ENCODE assay signal across 23 cellular contexts in genomic region chr15:58842713-58843396, GRCh38.
"Had no signal": no experiment of that assay in that cellular context is flagged by ENCODE, and none has a peak within 500 bp of the region (broad histone marks: within the 10 kb centered on the region; RNA-seq: fewer than 3 reads in every experiment).

No MANE protein-coding gene starts in this region.

- H3K9ac ChIP-seq: parathyroid adenoma had no signal

- H3K9me3 ChIP-seq: gastrocnemius medialis, heart left ventricle, thoracic aorta, upper lobe of left lung had no signal

- H3K4me1 ChIP-seq: gastrocnemius medialis, heart left ventricle, parathyroid adenoma, upper lobe of left lung had no signal

- H3K27ac ChIP-seq: gastrocnemius medialis, heart left ventricle, parathyroid adenoma, thoracic aorta, upper lobe of left lung, WERI-Rb-1 had no signal

- H3K79me2 ChIP-seq: parathyroid adenoma had no signal

- ATAC-seq: activated T-helper 17 cell treated with anti-CD3 and anti-CD28 coated beads, Interleukin-2, amount 50 U/mL, for 72 hours; esophagus mucosa; gastrocnemius medialis; heart left ventricle; left lobe of liver; sciatic nerve; stimulated activated memory B cell treated with anti-CD40 and anti-IgM and Interleukin-4, amounts not matched to agents 10 μg/mL and 1 μg/mL and 100 μg/mL, for 72 hours had no signal

- H3K9me3 Mint-ChIP-seq: activated naive CD8-positive, alpha-beta T cell treated with anti-CD3 and anti-CD28 coated beads for 36 hours; activated T-helper 17 cell treated with anti-CD3 and anti-CD28 coated beads, Interleukin-2, amount 50 U/mL, for 72 hours; nephron; stimulated activated memory B cell treated with anti-CD40 and anti-IgM and Interleukin-4, amounts not matched to agents 10 μg/mL and 1 μg/mL and 100 μg/mL, for 72 hours had no signal

- H3K4me1 Mint-ChIP-seq: activated naive CD8-positive, alpha-beta T cell treated with anti-CD3 and anti-CD28 coated beads for 36 hours; activated T-helper 17 cell treated with anti-CD3 and anti-CD28 coated beads, Interleukin-2, amount 50 U/mL, for 72 hours; nephron; stimulated activated memory B cell treated with anti-CD40 and anti-IgM and Interleukin-4, amounts not matched to agents 10 μg/mL and 1 μg/mL and 100 μg/mL, for 72 hours had no signal

- H3K27ac Mint-ChIP-seq: activated naive CD8-positive, alpha-beta T cell treated with anti-CD3 and anti-CD28 coated beads for 36 hours; activated T-helper 17 cell treated with anti-CD3 and anti-CD28 coated beads, Interleukin-2, amount 50 U/mL, for 72 hours; nephron; stimulated activated memory B cell treated with anti-CD40 and anti-IgM and Interleukin-4, amounts not matched to agents 10 μg/mL and 1 μg/mL and 100 μg/mL, for 72 hours had no signal

- H3K4me2 ChIP-seq: smooth muscle cell had no signal

- DNase-seq: activated CD4-positive, alpha-beta T cell treated with anti-CD3 and anti-CD28 coated beads for 1 hour; activated CD4-positive, alpha-beta T cell treated with anti-CD3 and anti-CD28 coated beads, Interleukin-2, amount 50 U/mL, for 48 hours; activated naive CD4-positive, alpha-beta T cell; activated naive CD8-positive, alpha-beta T cell treated with anti-CD3 and anti-CD28 coated beads for 36 hours; activated T-cell treated with anti-CD3 and anti-CD28 coated beads, Interleukin-2, amount 50 U/mL, for 1 hour; amniotic stem cell; effector CD4-positive, alpha-beta T cell; gastrocnemius medialis; heart left ventricle; kidney; midbrain; stimulated activated CD4-positive, alpha-beta T cell treated with anti-CD3 and anti-CD28 coated beads, Interleukin-4, amount 100 ng/mL, for 1 hour; upper lobe of left lung; WERI-Rb-1 had no signal

- H3K27me3 ChIP-seq: gastrocnemius medialis, heart left ventricle, upper lobe of left lung had no signal

- H2AFZ ChIP-seq: parathyroid adenoma had no signal

- H3K4me3 Mint-ChIP-seq: activated naive CD8-positive, alpha-beta T cell treated with anti-CD3 and anti-CD28 coated beads for 36 hours; activated T-helper 17 cell treated with anti-CD3 and anti-CD28 coated beads, Interleukin-2, amount 50 U/mL, for 72 hours; nephron; stimulated activated memory B cell treated with anti-CD40 and anti-IgM and Interleukin-4, amounts not matched to agents 10 μg/mL and 1 μg/mL and 100 μg/mL, for 72 hours had no signal

- H3K27me3 Mint-ChIP-seq: activated naive CD8-positive, alpha-beta T cell treated with anti-CD3 and anti-CD28 coated beads for 36 hours; activated T-helper 17 cell treated with anti-CD3 and anti-CD28 coated beads, Interleukin-2, amount 50 U/mL, for 72 hours; stimulated activated memory B cell treated with anti-CD40 and anti-IgM and Interleukin-4, amounts not matched to agents 10 μg/mL and 1 μg/mL and 100 μg/mL, for 72 hours had no signal

- H3K4me3 ChIP-seq: gastrocnemius medialis, heart left ventricle, smooth muscle cell, thoracic aorta, upper lobe of left lung had no signal
